ENCODE assay signal across 1 cellular context in genomic region chr15:70057931-70058641, GRCh38.
TF ChIP-seq lines count a peak whose summit lies in the region.

No MANE protein-coding gene starts in this region.

TF ChIP-seq in WTC11, 78 proteins besides CTCF, POLR2A, EP300 and RAD21 (continued from another document):
- no peak for TF ChIP-seq SMAD3 (CRISPR knock-in tag; IDR thresholded peaks at IDR 0.05; ENCODE audit: borderline replicate concordance)
- TF ChIP-seq CBFB (CRISPR knock-in tag; IDR thresholded peaks at IDR 0.05; ENCODE audit: low read depth): no peak
- no peak for TF ChIP-seq E2F5 (CRISPR knock-in tag; IDR thresholded peaks at IDR 0.05)
- TF ChIP-seq ZBTB21 (CRISPR knock-in tag; IDR thresholded peaks at IDR 0.05; ENCODE audit: borderline replicate concordance): no peak
- no peak for TF ChIP-seq ZNF532 (CRISPR knock-in tag; IDR thresholded peaks at IDR 0.05; ENCODE audit: borderline replicate concordance)
- TF ChIP-seq ZNF219 (CRISPR knock-in tag; IDR thresholded peaks at IDR 0.05; ENCODE audit: borderline replicate concordance): no peak
- no peak for TF ChIP-seq MLX (CRISPR knock-in tag; IDR thresholded peaks at IDR 0.05)
TF ChIP-seq in WTC11: peak in this region for 0.
